8 cellular contexts compared by ENCODE assay signal in the genomic region with DNA sequence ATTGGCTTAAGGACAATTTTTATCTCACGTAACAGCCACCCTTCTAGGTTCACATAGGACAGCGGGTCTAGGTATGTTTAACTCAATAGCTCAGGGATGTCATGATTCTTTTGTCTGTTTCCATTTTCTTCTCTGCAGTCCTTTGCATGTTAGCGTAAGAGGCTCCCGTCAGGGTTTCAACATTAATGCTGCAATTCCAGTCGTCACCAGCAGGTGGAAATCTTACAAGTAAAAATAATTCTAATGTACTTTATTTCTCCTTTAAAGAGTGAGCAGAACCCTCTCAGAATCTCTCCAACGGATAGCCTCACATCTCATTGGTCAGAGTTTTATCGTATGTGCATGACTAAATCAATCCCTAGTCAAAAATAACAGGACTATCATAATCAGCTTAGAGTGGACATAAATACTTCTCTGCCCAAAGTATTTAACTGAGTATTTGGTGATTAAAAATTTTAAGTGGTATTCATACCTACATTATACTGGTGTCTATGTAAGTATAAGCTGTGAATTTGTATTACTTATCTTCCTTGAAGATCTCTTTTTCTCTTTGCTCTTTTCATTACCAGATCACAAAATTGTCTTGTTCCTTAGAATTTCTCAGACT.
DNase-seq lines count a peak whose midpoint lies in the region; ATAC-seq and TF ChIP-seq lines count a peak whose summit lies in the region.

No MANE protein-coding gene starts in this region.

- no peak overlapping the region for H3K4me3 Mint-ChIP-seq in CD4-positive, alpha-beta T cell

- no peak overlapping the region for H3K27ac ChIP-seq in CD4-positive, alpha-beta T cell (ENCODE audit: low read depth, low read length)
- H3K27ac ChIP-seq in mammary epithelial cell (ENCODE audit: insufficient read depth, low read depth, low read length) (no peak overlapping the region), right lobe of liver (no peak overlapping the region)

- no peaks in the 10 kb centered on the region for H3K27me3 Mint-ChIP-seq in CD4-positive, alpha-beta T cell

- BruUV-seq in mammary epithelial cell (replicated peaks; lab: Mats Ljungman, UMichigan) = no TSS peak

- TF ChIP-seq POLR2A in right lobe of liver (IDR thresholded peaks at IDR 0.05) = no peak

- no peaks in the 10 kb centered on the region for H3K9me3 ChIP-seq in CD4-positive, alpha-beta T cell (ENCODE audit: control insufficient read depth, low read length)
- no peaks in the 10 kb centered on the region for H3K9me3 ChIP-seq in mammary epithelial cell (replicated peaks; ENCODE audit: insufficient read depth, low read length)
- no peaks in the 10 kb centered on the region for H3K9me3 ChIP-seq in right lobe of liver

- ATAC-seq in CD4-positive, alpha-beta T cell (ENCODE audit: poor library complexity) = no peak
- peak; percentile 85 for ATAC-seq in GM18502 (IDR thresholded peaks at IDR 0.05; ENCODE audit: poor library complexity, unreplicated experiment)
- ATAC-seq in HG03469 (IDR thresholded peaks at IDR 0.05; ENCODE audit: unreplicated experiment) = peak; percentile 70
- peak; percentile 60 to 77 (median 70) for ATAC-seq in right lobe of liver

- CTCF ChIA-PET in CD4-positive, alpha-beta T cell (lab: Charles Lee) = no interaction called here
- CTCF ChIA-PET in mammary epithelial cell (lab: Charles Lee; ENCODE audit: low non-redundant PET) = no interaction called here

- H4K20me1 ChIP-seq in mammary epithelial cell (ENCODE audit: insufficient read depth, low read length) = no peaks in the 10 kb centered on the region

- H3K9me3 Mint-ChIP-seq in CD4-positive, alpha-beta T cell = peaks cover 4% of the 10 kb centered on the region

- H2AFZ ChIP-seq in mammary epithelial cell (ENCODE audit: low read depth, low read length) = no peak overlapping the region

- H3K4me3 ChIP-seq in mammary epithelial cell (replicated peaks in 1 of 3; ENCODE audit: insufficient read depth in 1 of 3, low read depth in 2 of 3, low read length in 3 of 3) = no peak overlapping the region
- H3K4me3 ChIP-seq in right lobe of liver = no peak overlapping the region

- H3K79me2 ChIP-seq in mammary epithelial cell (ENCODE audit: insufficient read depth, low read length) = no peaks in the 10 kb centered on the region

- H3K4me1 Mint-ChIP-seq in CD4-positive, alpha-beta T cell (ENCODE audit: low read depth) = no peaks in the 10 kb centered on the region

- peak; percentile 62 for TF ChIP-seq CTCF in CD4-positive, alpha-beta T cell (IDR thresholded peaks at IDR 0.05)
- TF ChIP-seq CTCF in mammary epithelial cell (conservative IDR thresholded peaks at IDR 0.05 in 1 of 2, IDR thresholded peaks at IDR 0.05 in 1 of 2; ENCODE audit: extremely low read depth in 1 of 2, insufficient read depth in 1 of 2, low read depth in 1 of 2, low read length in 2 of 2) = peak; percentile 67 to 68
- TF ChIP-seq CTCF in right lobe of liver (IDR thresholded peaks at IDR 0.05) = peak; percentile 64 to 78 (median 74)

- intact Hi-C loops in CD4-positive, alpha-beta T cell (cut with DNase I, micrococcal nuclease) = no loop called here
- intact Hi-C loops in mammary epithelial cell (cut with micrococcal nuclease) = loop anchor here (2.0 kb wide), 1 partner anchor 401 kb away; no protein-coding TSS in a partner anchor
- intact Hi-C loops in right lobe of liver (cut with DNase I) = loop anchor here in 1 of 2 donors (5.0 kb wide), 1 partner anchor 404 kb away; no protein-coding TSS in a partner anchor

- POLR2A ChIA-PET in CD4-positive, alpha-beta T cell (lab: Charles Lee) = no interaction called here

- H3K36me3 Mint-ChIP-seq in CD4-positive, alpha-beta T cell (ENCODE audit: low read depth) = no peaks in the 10 kb centered on the region

- no peaks in the 10 kb centered on the region for H3K4me1 ChIP-seq in mammary epithelial cell (ENCODE audit: insufficient read depth, low read length)
- no peaks in the 10 kb centered on the region for H3K4me1 ChIP-seq in right lobe of liver

- dilution Hi-C loops in mammary epithelial cell (cut with HindIII; ENCODE audit: low sequenced_read_pairs) = no loop called here

- H3K27me3 ChIP-seq in CD4-positive, alpha-beta T cell (ENCODE audit: control insufficient read depth, insufficient read depth, low read length) = no peaks in the 10 kb centered on the region
- H3K27me3 ChIP-seq in mammary epithelial cell (ENCODE audit: insufficient read depth, low read length) = no peaks in the 10 kb centered on the region
- no peaks in the 10 kb centered on the region for H3K27me3 ChIP-seq in right lobe of liver

- no peak overlapping the region for H3K27ac Mint-ChIP-seq in CD4-positive, alpha-beta T cell

- WGBS in mammary epithelial cell (ENCODE audit: low coverage, missing lambda C conversion rate) = 8% methylated on average over 7 of the region's 7 CpGs
- 3% methylated on average over 7 of the region's 7 CpGs for WGBS in right lobe of liver (ENCODE audit: insufficient coverage, low coverage, low lambda C conversion rate, missing lambda C conversion rate)

- H3K36me3 ChIP-seq in mammary epithelial cell (ENCODE audit: insufficient read depth, low read length) = no peaks in the 10 kb centered on the region
- no peaks in the 10 kb centered on the region for H3K36me3 ChIP-seq in right lobe of liver

- H3K9ac ChIP-seq in mammary epithelial cell (ENCODE audit: insufficient read depth, low read length) = no peak overlapping the region

- in situ Hi-C loops in mammary epithelial cell (cut with MboI; ENCODE audit: low sequenced_read_pairs in 2 of 2) = no loop called here

- DNase-seq in CD4-positive, alpha-beta T cell = peak in 3 of 10 experiments; percentile 1 to 6 (median 1)
- DNase-seq in RPMI7951 (ENCODE audit: low read depth) (peak; percentile 49), mammary epithelial cell (peak; percentile 42), right lobe of liver (peak in 2 of 3 donors; percentile 21 to 66), stromal cell of bone marrow (ENCODE audit: low read depth) (peak; percentile 28), NCI-H1930 (lab: John Stamatoyannopoulos, UW) (no peak)

- H3K4me2 ChIP-seq in mammary epithelial cell (ENCODE audit: insufficient read depth, low read depth, low read length) = no peak overlapping the region

Comparison
In these comparisons a context has a peak if more than half of its experiments do, and no peak if none do; other contexts are left out.
1. DNase-seq: peak in RPMI7951 (single experiment), mammary epithelial cell (single experiment), right lobe of liver (2 of 3) and stromal cell of bone marrow (single experiment); none in NCI-H1930 (0 of 2).
2. Peak in every context shown above with its lines, with median percentiles within 50 percentile points of each other: CTCF ChIP-seq.